Comparison of ENCODE assay signal across 10 cellular contexts in genomic region chr6:28537065-28537464, GRCh38. TPM values are rescaled to one million over a fixed set of nuclear protein-coding genes. Genes with fewer than 3 reads are reported as not detected.
A peak's percentile ranks its signal among the peaks of the same experiment; 100 is the strongest.
DNase-seq lines count a peak whose midpoint lies in the region; ATAC-seq and TF ChIP-seq lines count a peak whose summit lies in the region.
"Had no signal": no experiment of that assay in that cellular context is flagged by ENCODE, and none has a peak within 500 bp of the region (broad histone marks: within the 10 kb centered on the region; RNA-seq: fewer than 3 reads in every experiment).

No MANE protein-coding gene starts in this region.

- peak; percentile 15 for DNase-seq in stimulated activated CD4-positive, alpha-beta T cell treated with anti-CD3 and anti-CD28 coated beads, Interleukin-15, amount 100 ng/mL, for 24 hours
- no peak for DNase-seq in stimulated activated CD4-positive, alpha-beta T cell treated with anti-CD3 and anti-CD28 coated beads, Interleukin-2, amount 100 ng/mL, for 24 hours
- DNase-seq in activated naive CD8-positive, alpha-beta T cell treated with anti-CD3 and anti-CD28 coated beads, Interleukin-2, amount 10 ng/mL, durations not matched to agents 7 days and 5 days: no peak
- DNase-seq in type B pancreatic cell (ENCODE audit: extremely low spot score, unreplicated experiment): no peak
- no peak for DNase-seq in vagina (ENCODE audit: extremely low spot score in 2 of 2)
- DNase-seq: NCI-H2029 treated with DMSO at 0.1 percent for 48 hours had no signal

- H3K4me1 ChIP-seq in iPS-18a (ENCODE audit: control insufficient read depth, low read depth, low read length) (no peaks in the 10 kb centered on the region), vagina (no peaks in the 10 kb centered on the region)

- peaks cover 16% of the 10 kb centered on the region for H3K4me1 Mint-ChIP-seq in activated naive CD8-positive, alpha-beta T cell treated with anti-CD3 and anti-CD28 coated beads, Interleukin-2, amount 10 ng/mL, durations not matched to agents 7 days and 5 days
- peaks cover 22% of the 10 kb centered on the region for H3K4me1 Mint-ChIP-seq in type B pancreatic cell (ENCODE audit: unreplicated experiment)

- ATAC-seq in activated naive CD8-positive, alpha-beta T cell treated with anti-CD3 and anti-CD28 coated beads, Interleukin-2, amount 10 ng/mL, durations not matched to agents 7 days and 5 days (ENCODE audit: low read depth): no peak
- ATAC-seq in HG03378 (IDR thresholded peaks at IDR 0.05; ENCODE audit: unreplicated experiment): no peak
- ATAC-seq in GM21515 (IDR thresholded peaks at IDR 0.05; ENCODE audit: unreplicated experiment): no peak

- no peaks in the 10 kb centered on the region for H3K36me3 Mint-ChIP-seq in activated naive CD8-positive, alpha-beta T cell treated with anti-CD3 and anti-CD28 coated beads, Interleukin-2, amount 10 ng/mL, durations not matched to agents 7 days and 5 days
- H3K36me3 Mint-ChIP-seq in type B pancreatic cell: no peaks in the 10 kb centered on the region

- TF ChIP-seq POLR2A in vagina (IDR thresholded peaks at IDR 0.05): no peak

- peaks cover 2% of the 10 kb centered on the region for H3K9me3 Mint-ChIP-seq in activated naive CD8-positive, alpha-beta T cell treated with anti-CD3 and anti-CD28 coated beads, Interleukin-2, amount 10 ng/mL, durations not matched to agents 7 days and 5 days
- H3K9me3 Mint-ChIP-seq in type B pancreatic cell: no peaks in the 10 kb centered on the region
- H3K9me3 Mint-ChIP-seq: dendritic cell treated with granulocyte-macrophage colony-stimulating factor and Interleukin-4, amounts not matched to agents 40 ng/mL and 50 ng/mL, for 4 days had no signal

- H3K27me3 ChIP-seq in iPS-18a (ENCODE audit: control insufficient read depth, insufficient read depth, low read length) (no peaks in the 10 kb centered on the region), vagina (no peaks in the 10 kb centered on the region)

- no peak overlapping the region for H3K27ac Mint-ChIP-seq in activated naive CD8-positive, alpha-beta T cell treated with anti-CD3 and anti-CD28 coated beads, Interleukin-2, amount 10 ng/mL, durations not matched to agents 7 days and 5 days
- peak overlapping the region; percentile 93 for H3K27ac Mint-ChIP-seq in type B pancreatic cell
- H3K27ac Mint-ChIP-seq: dendritic cell treated with granulocyte-macrophage colony-stimulating factor and Interleukin-4, amounts not matched to agents 40 ng/mL and 50 ng/mL, for 4 days had no signal

- H3K9ac ChIP-seq in iPS-18a (ENCODE audit: low read length): peak overlapping the region; percentile 88

- TF ChIP-seq CTCF in type B pancreatic cell (conservative IDR thresholded peaks at IDR 0.05) (no peak), vagina (IDR thresholded peaks at IDR 0.05) (no peak)

- H3K36me3 ChIP-seq in iPS-18a (ENCODE audit: control insufficient read depth, low read depth, low read length): no peaks in the 10 kb centered on the region
- no peaks in the 10 kb centered on the region for H3K36me3 ChIP-seq in vagina

- peak overlapping the region; percentile 84 for H3K4me3 ChIP-seq in iPS-18a (ENCODE audit: low read length)
- no peak overlapping the region for H3K4me3 ChIP-seq in vagina

- POLR2A ChIA-PET in activated naive CD8-positive, alpha-beta T cell treated with anti-CD3 and anti-CD28 coated beads, Interleukin-2, amount 10 ng/mL, durations not matched to agents 7 days and 5 days (lab: Charles Lee): no interaction called here

- H3K9me3 ChIP-seq in iPS-18a (ENCODE audit: control insufficient read depth, low read depth, low read length) (no peaks in the 10 kb centered on the region), vagina (no peaks in the 10 kb centered on the region)

- H3K27ac ChIP-seq in iPS-18a (ENCODE audit: low read length): peak overlapping the region; percentile 65
- no peak overlapping the region for H3K27ac ChIP-seq in vagina

- peak overlapping the region; percentile 59 for H3K4me3 Mint-ChIP-seq in activated naive CD8-positive, alpha-beta T cell treated with anti-CD3 and anti-CD28 coated beads, Interleukin-2, amount 10 ng/mL, durations not matched to agents 7 days and 5 days
- H3K4me3 Mint-ChIP-seq in type B pancreatic cell: peak overlapping the region; percentile 91
- H3K4me3 Mint-ChIP-seq: dendritic cell treated with granulocyte-macrophage colony-stimulating factor and Interleukin-4, amounts not matched to agents 40 ng/mL and 50 ng/mL, for 4 days had no signal

- peaks cover 69% of the 10 kb centered on the region for H3K27me3 Mint-ChIP-seq in activated naive CD8-positive, alpha-beta T cell treated with anti-CD3 and anti-CD28 coated beads, Interleukin-2, amount 10 ng/mL, durations not matched to agents 7 days and 5 days
- peaks cover 16% of the 10 kb centered on the region for H3K27me3 Mint-ChIP-seq in type B pancreatic cell

- intact Hi-C loops in vagina (cut with DNase I): no loop called here

RNA-seq across cellular contexts. Expression of gene GPX5, which starts 11.4 kb away (rescaled TPM):
- total RNA-seq in activated naive CD8-positive, alpha-beta T cell treated with anti-CD3 and anti-CD28 coated beads, Interleukin-2, amount 10 ng/mL, durations not matched to agents 7 days and 5 days: not detected
- not detected in 2 replicates for total RNA-seq in type B pancreatic cell (ENCODE audit: low replicate concordance)
- not detected for total RNA-seq in vagina

RNA-seq across cellular contexts. Expression of gene GPX6, which starts 21.5 kb away (rescaled TPM):
- total RNA-seq in activated naive CD8-positive, alpha-beta T cell treated with anti-CD3 and anti-CD28 coated beads, Interleukin-2, amount 10 ng/mL, durations not matched to agents 7 days and 5 days: not detected
- not detected in 2 replicates for total RNA-seq in type B pancreatic cell (ENCODE audit: low replicate concordance)
- not detected for total RNA-seq in vagina
